ENCODE assay signal across 9 cellular contexts in genomic region chr22:17786435-17787158, GRCh38. TPM values are rescaled to one million over a fixed set of nuclear protein-coding genes. Genes with fewer than 3 reads are reported as not detected.
A peak's percentile ranks its signal among the peaks of the same experiment; 100 is the strongest.
DNase-seq lines count a peak whose midpoint lies in the region; ATAC-seq and TF ChIP-seq lines count a peak whose summit lies in the region.
"Had no signal": no experiment of that assay in that cellular context is flagged by ENCODE, and none has a peak within 500 bp of the region (broad histone marks: within the 10 kb centered on the region; RNA-seq: fewer than 3 reads in every experiment).

No MANE protein-coding gene starts in this region.

- no peak overlapping the region for H3K4me3 ChIP-seq in WERI-Rb-1 (ENCODE audit: low read depth, low read length)
- no peak overlapping the region for H3K4me3 ChIP-seq in cardiac muscle cell
- no peak overlapping the region for H3K4me3 ChIP-seq in rectal smooth muscle tissue (ENCODE audit: low read length)

- DNase-seq in HT1080 (ENCODE audit: low read depth) (peak; percentile 19), WERI-Rb-1 (peak; percentile 58), cardiac muscle cell (ENCODE audit: low read depth in 1 of 2, low spot score in 1 of 2) (peak in 1 of 2 donors; percentile 32)
- DNase-seq: activated CD4-positive, alpha-beta T cell treated with anti-CD3 and anti-CD28 coated beads for 36 hours had no signal

- no peaks in the 10 kb centered on the region for H3K27me3 ChIP-seq in WERI-Rb-1 (ENCODE audit: insufficient read depth, low read depth, severe bottlenecking)
- no peaks in the 10 kb centered on the region for H3K27me3 ChIP-seq in cardiac muscle cell
- no peaks in the 10 kb centered on the region for H3K27me3 ChIP-seq in rectal smooth muscle tissue (ENCODE audit: control insufficient read depth, insufficient read depth, low read length)

- TF ChIP-seq CTCF in WERI-Rb-1 (IDR thresholded peaks at IDR 0.05; ENCODE audit: low read depth, low read length) (no peak), cardiac muscle cell (IDR thresholded peaks at IDR 0.05; ENCODE audit: low read depth, low read length) (no peak)

- H3K9me3 ChIP-seq in WERI-Rb-1 (ENCODE audit: severe bottlenecking) (no peaks in the 10 kb centered on the region), cardiac muscle cell (ENCODE audit: low read depth) (no peaks in the 10 kb centered on the region)

- ATAC-seq in GM18858 (IDR thresholded peaks at IDR 0.05; ENCODE audit: unreplicated experiment) (no peak), GM18873 (IDR thresholded peaks at IDR 0.05; ENCODE audit: low FRiP score, unreplicated experiment) (no peak), HG03565 (IDR thresholded peaks at IDR 0.05; ENCODE audit: unreplicated experiment) (no peak), HG02840 (IDR thresholded peaks at IDR 0.05; ENCODE audit: low FRiP score, unreplicated experiment) (no peak)
- ATAC-seq: activated CD4-positive, alpha-beta T cell treated with anti-CD3 and anti-CD28 coated beads for 36 hours had no signal

- H3K4me1 ChIP-seq in cardiac muscle cell (ENCODE audit: low read depth) (peaks cover 6% of the 10 kb centered on the region), rectal smooth muscle tissue (ENCODE audit: control insufficient read depth, insufficient read depth, low read length) (no peaks in the 10 kb centered on the region)

- no peaks in the 10 kb centered on the region; the same call in 1 of the 2 replicates for H3K36me3 ChIP-seq in WERI-Rb-1
- peaks cover 13% of the 10 kb centered on the region for H3K36me3 ChIP-seq in cardiac muscle cell
- peaks cover 7% of the 10 kb centered on the region for H3K36me3 ChIP-seq in rectal smooth muscle tissue (ENCODE audit: control insufficient read depth, insufficient read depth, low read length)

- H3K27ac ChIP-seq in WERI-Rb-1 (peak overlapping the region; percentile 33; the same call in 1 of the 2 replicates), cardiac muscle cell (peak overlapping the region; percentile 19), rectal smooth muscle tissue (ENCODE audit: low read depth, low read length) (peak overlapping the region; percentile 27)

- no peak overlapping the region for H3K9ac ChIP-seq in rectal smooth muscle tissue (ENCODE audit: low read length)

RNA-seq across cellular contexts. Expression of gene BID, which starts 12.3 kb away (rescaled TPM):
- total RNA-seq in HT1080 (2014; rRNA removed; shearing (Covaris generic)), result 178 and 258 TPM in 2 replicates
- polyA plus RNA-seq in HT1080 (2015; cell fraction: cytosol; rRNA removed), result 54.0 and 105 TPM in 2 replicates
- polyA plus RNA-seq in HT1080 (2015; cell fraction: nucleus; rRNA removed), result 34.4 and 56.3 TPM in 2 replicates
- total RNA-seq in cardiac muscle cell, result 36.0 and 57.7 TPM in 2 replicates
- 30.8 and 40.8 TPM in 2 replicates for polyA plus RNA-seq in cardiac muscle cell
